29 cellular contexts compared by ENCODE assay signal in the genomic region with DNA sequence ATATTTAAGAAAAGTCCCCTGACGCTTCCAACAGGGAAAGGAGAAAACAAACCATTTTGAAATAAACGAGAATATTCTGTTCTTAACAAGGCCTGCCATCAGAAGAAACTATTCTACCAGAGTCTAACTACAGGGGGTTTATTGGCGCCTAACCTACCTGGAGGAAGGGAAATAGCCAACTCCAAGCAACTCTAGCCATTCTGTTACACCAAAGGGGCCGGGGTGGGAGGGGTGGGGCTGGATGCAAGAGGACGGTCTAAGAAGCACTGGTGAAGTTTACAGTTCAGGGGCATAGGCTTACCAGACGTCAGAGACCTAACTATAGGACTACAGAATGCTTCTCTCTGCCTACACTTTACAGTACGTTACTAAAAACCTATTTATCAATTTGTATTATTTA.
"Had no signal": no experiment of that assay in that cellular context is flagged by ENCODE, and none has a peak within 500 bp of the region (broad histone marks: within the 10 kb centered on the region; RNA-seq: fewer than 3 reads in every experiment).

No MANE protein-coding gene starts in this region.

- FAIRE-seq: astrocyte, bronchial epithelial cell had no signal

- H3K27ac ChIP-seq: brain microvascular endothelial cell, coronary artery, dorsolateral prefrontal cortex, esophagus muscularis mucosa, foreskin keratinocyte, gastrocnemius medialis, VCaP had no signal

- H3K4me1 ChIP-seq: foreskin keratinocyte, gastrocnemius medialis had no signal

- DNase-seq: activated B cell treated with CpG ODN at 0.5 μM for 24 hours; activated CD4-positive, alpha-beta T cell treated with anti-CD3 and anti-CD28 coated beads for 48 hours; activated CD4-positive, alpha-beta T cell treated with anti-CD3 and anti-CD28 coated beads, Interleukin-2, amount 50 U/mL, for 1 hour; activated CD4-positive, alpha-beta T cell treated with anti-CD3 and anti-CD28 coated beads, Interleukin-2, amount 50 U/mL, for 48 hours; activated CD8-positive, alpha-beta memory T cell treated with anti-CD3 and anti-CD28 coated beads for 24 hours; activated CD8-positive, alpha-beta T cell treated with anti-CD3 and anti-CD28 coated beads for 36 hours; activated effector memory CD4-positive, alpha-beta T cell treated with Interleukin-2 at 50 U/mL for 16 hours; activated gamma-delta T cell treated with Interleukin-2 at 50 U/mL for 16 hours; activated naive CD4-positive, alpha-beta T cell treated with anti-CD3 and anti-CD28 coated beads, Interleukin-2, amount 50 U/mL, for 16 hours; activated naive CD4-positive, alpha-beta T cell treated with Interleukin-2 at 50 U/mL for 16 hours; activated T-cell treated with anti-CD3 and anti-CD28 coated beads, Interleukin-2, amount 50 U/mL, for 4 hours; amniotic stem cell; anterior cingulate cortex; brain microvascular endothelial cell; dorsolateral prefrontal cortex; effector memory CD4-positive, alpha-beta T cell; erythroblast; foreskin keratinocyte; gastrocnemius medialis; glutamatergic neuron; T-helper 1 cell; T-helper 17 cell had no signal

- H3K27me3 ChIP-seq: brain microvascular endothelial cell, esophagus muscularis mucosa, foreskin keratinocyte, gastrocnemius medialis had no signal

- H3K4me3 ChIP-seq: coronary artery, dorsolateral prefrontal cortex, esophagus muscularis mucosa, gastrocnemius medialis had no signal

- H3K9me3 ChIP-seq: esophagus muscularis mucosa, gastrocnemius medialis had no signal

- ATAC-seq: activated CD4-positive, CD25-positive, alpha-beta regulatory T cell treated with anti-CD3 and anti-CD28 coated beads, Interleukin-2, amount 50 U/mL, for 24 hours; activated CD8-positive, alpha-beta T cell treated with anti-CD3 and anti-CD28 coated beads for 36 hours; activated T-cell treated with anti-CD3 and anti-CD28 coated beads, Interleukin-2, amount 50 U/mL, for 4 hours; activated T-helper 17 cell treated with anti-CD3 and anti-CD28 coated beads, Interleukin-2, amount 50 U/mL, for 72 hours; foreskin keratinocyte; gastrocnemius medialis; T-helper 17 cell had no signal

- H3K36me3 ChIP-seq: brain microvascular endothelial cell, esophagus muscularis mucosa, gastrocnemius medialis had no signal
